In genomic region chr2:230205721-230206120, GRCh38 we compare ENCODE assay signal across 1 cellular context.
TF ChIP-seq lines count a peak whose summit lies in the region.

No MANE protein-coding gene starts in this region.

TF ChIP-seq in GM12878, 131 proteins besides CTCF, POLR2A, EP300 and RAD21 (continued from another document):
- TF ChIP-seq RUNX3 (IDR thresholded peaks at IDR 0.05; ENCODE audit: low read length) (peak; percentile 40; the same call in 1 of the 2 replicates), JUNB (IDR thresholded peaks at IDR 0.05) (peak; percentile 81), RAD51 (IDR thresholded peaks at IDR 0.05) (no peak), NFIC (IDR thresholded peaks at IDR 0.05; ENCODE audit: low read depth, low read length) (peak; percentile 37; the same call in 1 of the 2 replicates), POU2F2 (IDR thresholded peaks at IDR 0.05; ENCODE audit: borderline replicate concordance, low read depth, low read length) (0 out of 3 replicates have a peak, but pooled peaks have one; percentile 7), IRF5 (IDR thresholded peaks at IDR 0.05; ENCODE audit: borderline replicate concordance) (no peak), MTA2 (IDR thresholded peaks at IDR 0.05; ENCODE audit: low read depth) (no peak), PAX8 (IDR thresholded peaks at IDR 0.05) (no peak), NR2F1 (conservative IDR thresholded peaks at IDR 0.05) (no peak), BRCA1 (IDR thresholded peaks at IDR 0.05; ENCODE audit: low read depth, low read length) (no peak)
